Comparison of ENCODE assay signal across 25 cellular contexts in the genomic region with DNA sequence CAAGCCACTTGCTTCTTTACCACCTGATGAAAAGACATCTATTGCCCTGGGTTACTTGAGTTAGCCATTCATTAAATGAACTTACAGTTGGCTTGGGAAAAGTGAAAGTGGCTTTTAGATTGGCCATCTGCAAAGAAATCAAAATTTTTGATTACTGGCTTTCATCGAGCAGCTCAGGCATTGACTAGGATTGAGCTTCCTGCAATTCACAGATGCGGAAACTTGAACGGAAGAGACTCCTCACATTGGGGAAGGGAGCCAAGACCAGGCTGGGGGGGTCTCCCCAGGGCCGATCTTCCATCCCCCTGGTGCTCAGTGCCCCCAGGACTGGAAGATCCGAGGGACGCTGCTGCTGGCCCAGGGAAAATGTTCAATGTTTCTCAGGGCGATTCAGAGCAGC.
"Had no signal": no experiment of that assay in that cellular context is flagged by ENCODE, and none has a peak within 500 bp of the region (broad histone marks: within the 10 kb centered on the region; RNA-seq: fewer than 3 reads in every experiment).

No MANE protein-coding gene starts in this region.

- H3K4me3 ChIP-seq: adrenal gland, lower lobe of right lung, neural progenitor cell, suprapubic skin, tibial nerve, uterus had no signal

- DNase-seq: activated CD4-positive, alpha-beta T cell treated with anti-CD3 and anti-CD28 coated beads for 4 hours; activated CD4-positive, alpha-beta T cell treated with anti-CD3 and anti-CD28 coated beads, Interleukin-2, amount 50 U/mL, for 48 hours; activated CD4-positive, CD25-positive, alpha-beta regulatory T cell; activated CD8-positive, alpha-beta memory T cell treated with anti-CD3 and anti-CD28 coated beads, Interleukin-2, amount 50 U/mL, for 48 hours; activated naive CD4-positive, alpha-beta T cell; activated T-cell treated with anti-CD3 and anti-CD28 coated beads, Interleukin-2, amount 50 U/mL, for 4 hours; adrenal gland; central memory CD4-positive, alpha-beta T cell; cortex of kidney; effector CD8-positive, alpha-beta T cell; foreskin melanocyte; hippocampal formation; left cardiac atrium; lower lobe of right lung; naive B cell; spleen; stimulated activated CD4-positive, alpha-beta T cell treated with anti-CD3 and anti-CD28 coated beads, Interleukin-4, amount 100 ng/mL, for 24 hours; stimulated activated naive CD4-positive, alpha-beta T cell treated with Interleukin-2 at 50 U/mL for 16 hours; uterus had no signal

- H3K4me2 ChIP-seq: neural progenitor cell had no signal

- H3K36me3 ChIP-seq: neural progenitor cell, uterus had no signal

- H3K4me3 Mint-ChIP-seq: activated naive CD8-positive, alpha-beta T cell; activated T-cell treated with anti-CD3 and anti-CD28 coated beads, Interleukin-2, amount 50 U/mL, for 4 hours; naive B cell; neural progenitor cell had no signal

- H3K9me3 ChIP-seq: adrenal gland, lower lobe of right lung, spleen, suprapubic skin, tibial nerve, uterus had no signal

- ATAC-seq: activated T-cell treated with anti-CD3 and anti-CD28 coated beads, Interleukin-2, amount 50 U/mL, for 4 hours; esophagus mucosa; left cardiac atrium; lower lobe of right lung had no signal

- H3K4me1 ChIP-seq: adrenal gland, neural progenitor cell, suprapubic skin, tibial nerve, uterus had no signal

- H3K27me3 Mint-ChIP-seq: activated naive CD8-positive, alpha-beta T cell; naive B cell had no signal

- H3K27ac ChIP-seq: lower lobe of right lung, neural progenitor cell, suprapubic skin, tibial nerve, uterus had no signal

- H3K9me3 Mint-ChIP-seq: activated T-cell treated with anti-CD3 and anti-CD28 coated beads, Interleukin-2, amount 50 U/mL, for 4 hours; activated T-helper 2 cell treated with anti-CD3 and anti-CD28 coated beads, Interferon-gamma antibody, Interleukin-2, Interleukin-4, amounts not matched to agents 10 μg/mL and 5 μg/mL and 100 μg/mL, durations not matched to agents 14 hours and 24 hours and 36 hours; neural progenitor cell had no signal

- H3K27me3 ChIP-seq: adrenal gland, neural progenitor cell, spleen, suprapubic skin, tibial nerve, uterus had no signal

- H2AFZ ChIP-seq: neural progenitor cell had no signal

- H3K27ac Mint-ChIP-seq: neural progenitor cell had no signal

- H3K9ac ChIP-seq: neural progenitor cell had no signal
